Comparison of ENCODE assay signal across 8 cellular contexts in the genomic region with DNA sequence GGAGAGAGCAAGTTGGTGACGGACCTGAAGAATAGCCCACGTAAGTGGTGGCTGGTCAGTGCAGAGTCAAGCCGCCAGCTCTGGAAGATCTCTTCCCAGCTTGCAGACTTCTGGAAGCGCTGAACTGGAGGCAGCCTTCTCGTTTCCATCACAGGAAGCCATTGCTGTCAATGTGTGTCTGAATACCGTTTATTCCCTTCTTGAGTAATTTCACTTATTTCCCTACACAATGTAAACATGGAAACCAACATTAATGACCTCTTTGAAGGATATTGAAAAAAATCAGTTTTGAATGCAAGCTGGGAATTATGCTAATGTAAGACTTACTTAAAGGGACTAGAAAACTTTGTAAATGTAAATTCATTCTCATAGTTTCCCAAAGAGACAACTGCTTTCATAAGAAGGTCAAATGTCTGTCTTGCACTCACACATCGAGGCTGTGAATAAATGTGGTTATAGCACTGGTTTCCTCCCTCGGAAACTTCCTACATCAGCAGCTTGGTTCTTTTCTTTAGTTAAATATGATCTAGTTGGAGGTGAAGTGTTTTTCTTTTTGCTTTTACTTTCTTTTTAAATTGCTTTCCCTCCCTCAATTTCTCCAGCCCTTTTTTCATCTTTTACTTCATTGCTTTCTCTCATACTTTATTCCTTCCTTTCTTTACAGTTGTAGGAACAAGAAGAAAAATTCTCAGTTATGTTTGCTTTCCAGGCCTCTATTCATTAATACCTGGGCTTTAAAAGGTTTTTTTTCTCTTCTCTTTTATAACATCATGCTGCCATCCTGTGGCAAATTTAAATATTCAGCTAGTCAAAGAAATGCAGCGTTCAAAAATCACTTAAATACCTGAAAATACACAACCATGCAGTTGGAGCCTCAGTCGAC.
DNase-seq lines count a peak whose midpoint lies in the region; ATAC-seq and TF ChIP-seq lines count a peak whose summit lies in the region.

No MANE protein-coding gene starts in this region.

- H3K27ac ChIP-seq in ACC112 (ENCODE audit: low read depth, low read length) (no peak overlapping the region), MM.1S (ENCODE audit: low read length) (peak overlapping the region; percentile 82), osteoblast (ENCODE audit: low read depth, low read length) (no peak overlapping the region)

- H3K27me3 Mint-ChIP-seq in brain: peaks cover 3% of the 10 kb centered on the region

- H3K9ac ChIP-seq in MM.1S (ENCODE audit: low read length): peak overlapping the region; percentile 24; the same call in 1 of the 2 replicates

- H3K36me3 Mint-ChIP-seq in brain: no peaks in the 10 kb centered on the region

- H2AFZ ChIP-seq in ACC112 (ENCODE audit: low read length, unreplicated experiment) (peak overlapping the region; percentile 71), MM.1S (ENCODE audit: low read length) (no peak overlapping the region), osteoblast (ENCODE audit: low read length) (peak overlapping the region; percentile 71)

- peaks cover 20% of the 10 kb centered on the region for H3F3A ChIP-seq in MM.1S (ENCODE audit: insufficient read depth, low read length)

- H3K9me3 Mint-ChIP-seq in brain: no peaks in the 10 kb centered on the region

- H3K4me2 ChIP-seq in MM.1S (ENCODE audit: low read depth, low read length): peak overlapping the region; percentile 78
- peak overlapping the region; percentile 20 for H3K4me2 ChIP-seq in osteoblast (ENCODE audit: insufficient read depth, low read length)

- TF ChIP-seq CTCF in GM12865 (IDR thresholded peaks at IDR 0.05; ENCODE audit: insufficient read depth, low read depth, low read length, missing control alignments) (peak; percentile 24), MM.1S (IDR thresholded peaks at IDR 0.05; ENCODE audit: low read length) (peak; percentile 60), brain (conservative IDR thresholded peaks at IDR 0.05) (peak; percentile 55 to 56), osteoblast (IDR thresholded peaks at IDR 0.05; ENCODE audit: extremely low read depth, low read depth, low read length) (peak; percentile 61)

- ATAC-seq in GM18868 (IDR thresholded peaks at IDR 0.05; ENCODE audit: unreplicated experiment): no peak

- no peaks in the 10 kb centered on the region for H3K4me1 Mint-ChIP-seq in brain

- peaks cover 29% of the 10 kb centered on the region for H3K4me1 ChIP-seq in ACC112 (ENCODE audit: control insufficient read depth, insufficient read depth, low read length, unreplicated experiment)
- H3K4me1 ChIP-seq in MM.1S (ENCODE audit: low read length): peaks cover 47% of the 10 kb centered on the region
- peaks cover 15% of the 10 kb centered on the region for H3K4me1 ChIP-seq in osteoblast (ENCODE audit: insufficient read depth, low read length)

- H3K4me3 Mint-ChIP-seq in brain: no peak overlapping the region

- DNase-seq in GM12865 (ENCODE audit: low read depth): peak; percentile 57
- peak; percentile 85 for DNase-seq in MM.1S
- DNase-seq in osteoblast (ENCODE audit: insufficient read length, low spot score, missing footprints): no peak
- no peak for DNase-seq in NCI-H226
- no peak for DNase-seq in DMS153 treated with DMSO at 0.1 percent for 48 hours (lab: John Stamatoyannopoulos, UW; ENCODE audit: unreplicated experiment)

- H3K27me3 ChIP-seq in ACC112 (ENCODE audit: insufficient read depth, low read length) (no peaks in the 10 kb centered on the region), MM.1S (replicated peaks; ENCODE audit: insufficient read depth, low read length) (no peaks in the 10 kb centered on the region), osteoblast (ENCODE audit: insufficient read depth, low read length) (no peaks in the 10 kb centered on the region)

- H3K4me3 ChIP-seq in ACC112 (ENCODE audit: low read depth, low read length): no peak overlapping the region
- H3K4me3 ChIP-seq in GM12865 (ENCODE audit: low read depth, low read length): peak overlapping the region; percentile 17
- peak overlapping the region; percentile 15 for H3K4me3 ChIP-seq in MM.1S (ENCODE audit: low read length)
- no peak overlapping the region for H3K4me3 ChIP-seq in osteoblast (ENCODE audit: insufficient read depth, low read length)

- peak overlapping the region in 1 of 5 experiments; percentile 6 for H3K27ac Mint-ChIP-seq in brain

- no peaks in the 10 kb centered on the region for H3K9me2 ChIP-seq in MM.1S (replicated peaks; ENCODE audit: insufficient read depth, low read length)

- no peaks in the 10 kb centered on the region for H3K79me2 ChIP-seq in ACC112 (ENCODE audit: control insufficient read depth, insufficient read depth, low read length, unreplicated experiment)
- H3K79me2 ChIP-seq in MM.1S (ENCODE audit: low read length): 0 out of 2 replicates have a peak, but pooled peaks cover 4% of the 10 kb centered on the region
- H3K79me2 ChIP-seq in osteoblast (ENCODE audit: insufficient read depth, low read length): no peaks in the 10 kb centered on the region

- H4K20me1 ChIP-seq in MM.1S (ENCODE audit: insufficient read depth, low read length) (no peaks in the 10 kb centered on the region), osteoblast (ENCODE audit: insufficient read depth, low read length) (no peaks in the 10 kb centered on the region)

- H3K36me3 ChIP-seq in ACC112 (ENCODE audit: insufficient read depth, low read length) (no peaks in the 10 kb centered on the region), MM.1S (replicated peaks; ENCODE audit: insufficient read depth, low read length) (no peaks in the 10 kb centered on the region), osteoblast (ENCODE audit: insufficient read depth, low read length) (no peaks in the 10 kb centered on the region)

- H3K9me3 ChIP-seq in MM.1S (replicated peaks; ENCODE audit: insufficient read depth, low read length): no peaks in the 10 kb centered on the region
- H3K9me3 ChIP-seq in osteoblast (ENCODE audit: low read depth, low read length): no peaks in the 10 kb centered on the region

Comparison
In these comparisons a context has a peak if more than half of its experiments do, and no peak if none do; other contexts are left out.
1. H3K4me3 ChIP-seq: peak in GM12865 (single experiment) and MM.1S (single experiment); none in ACC112 (single experiment) and osteoblast (single experiment).
2. DNase-seq: peak in GM12865 (single experiment) and MM.1S (single experiment); none in osteoblast (single experiment), NCI-H226 (single experiment) and DMS153 treated with DMSO at 0.1 percent for 48 hours (single experiment).
3. Peak in every context shown above with its lines, with median percentiles within 50 percentile points of each other: CTCF ChIP-seq.